ENCODE assay signal across 1 cellular context in the genomic region with DNA sequence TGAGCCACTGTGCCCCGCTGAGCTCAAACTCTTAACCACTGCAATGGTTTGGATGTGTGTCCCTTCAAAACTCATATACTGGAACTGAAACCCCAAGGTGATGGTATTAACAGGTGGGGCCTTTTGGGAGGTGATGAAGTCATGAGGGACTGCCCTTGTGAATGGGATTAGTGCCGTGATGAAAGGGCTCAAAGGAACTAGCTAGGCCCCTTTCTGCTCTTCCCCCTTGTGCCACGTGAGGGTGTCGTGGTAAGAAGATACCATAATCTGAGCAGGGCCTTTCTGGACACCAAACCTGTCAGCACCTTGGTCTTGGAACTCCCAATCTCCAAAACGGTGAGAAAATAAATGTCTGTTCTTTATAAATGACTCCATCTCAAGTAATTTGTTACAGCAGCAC.
TF ChIP-seq lines count a peak whose summit lies in the region.

No MANE protein-coding gene starts in this region.

TF ChIP-seq in GM12878, 131 proteins besides CTCF, POLR2A, EP300 and RAD21:
- peak; percentile 62; the same call in 1 of the 2 replicates for TF ChIP-seq SMC3 (IDR thresholded peaks at IDR 0.05; ENCODE audit: borderline replicate concordance, low read length)
- 0 out of 2 replicates have a peak, but pooled peaks have one; percentile 27 for TF ChIP-seq ZNF217 (IDR thresholded peaks at IDR 0.05)
- peak; percentile 39 for TF ChIP-seq RELA (IDR thresholded peaks at IDR 0.05; ENCODE audit: borderline replicate concordance, partially characterized antibody)
- no peak for TF ChIP-seq CBX3 (IDR thresholded peaks at IDR 0.05; ENCODE audit: borderline replicate concordance, low read depth)
- TF ChIP-seq ETV6 (conservative IDR thresholded peaks at IDR 0.05 in 1 of 2, IDR thresholded peaks at IDR 0.05 in 1 of 2; ENCODE audit: borderline replicate concordance in 1 of 2, low read depth in 1 of 2), result peak in 1 of 2 experiments; percentile 37; a peak in 1 of 4 replicates
- TF ChIP-seq DPF2 (IDR thresholded peaks at IDR 0.05), result no peak; the same call in 1 of the 2 replicates
- peak; percentile 76 for TF ChIP-seq EED (IDR thresholded peaks at IDR 0.05; ENCODE audit: low read depth)
- TF ChIP-seq, protein P1, sequence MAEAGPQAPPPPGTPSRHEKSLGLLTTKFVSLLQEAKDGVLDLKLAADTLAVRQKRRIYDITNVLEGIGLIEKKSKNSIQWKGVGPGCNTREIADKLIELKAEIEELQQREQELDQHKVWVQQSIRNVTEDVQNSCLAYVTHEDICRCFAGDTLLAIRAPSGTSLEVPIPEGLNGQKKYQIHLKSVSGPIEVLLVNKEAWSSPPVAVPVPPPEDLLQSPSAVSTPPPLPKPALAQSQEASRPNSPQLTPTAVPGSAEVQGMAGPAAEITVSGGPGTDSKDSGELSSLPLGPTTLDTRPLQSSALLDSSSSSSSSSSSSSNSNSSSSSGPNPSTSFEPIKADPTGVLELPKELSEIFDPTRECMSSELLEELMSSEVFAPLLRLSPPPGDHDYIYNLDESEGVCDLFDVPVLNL (IDR thresholded peaks at IDR 0.05; ENCODE audit: low read depth, low read length), result no peak
- no peak for TF ChIP-seq RFX5 (IDR thresholded peaks at IDR 0.05; ENCODE audit: low read depth, low read length)
- 0 out of 2 replicates have a peak, but pooled peaks have one; percentile 42 for TF ChIP-seq YY1 (IDR thresholded peaks at IDR 0.05; ENCODE audit: low read depth, low read length)
- peak; percentile 36; the same call in 1 of the 2 replicates for TF ChIP-seq IKZF1 (conservative IDR thresholded peaks at IDR 0.05)
- 0 out of 2 replicates have a peak, but pooled peaks have one; percentile 45 for TF ChIP-seq NBN (IDR thresholded peaks at IDR 0.05)
- peak; percentile 53; the same call in 1 of the 2 replicates for TF ChIP-seq CREB1 (IDR thresholded peaks at IDR 0.05; ENCODE audit: low read depth)
- TF ChIP-seq, protein P2, sequence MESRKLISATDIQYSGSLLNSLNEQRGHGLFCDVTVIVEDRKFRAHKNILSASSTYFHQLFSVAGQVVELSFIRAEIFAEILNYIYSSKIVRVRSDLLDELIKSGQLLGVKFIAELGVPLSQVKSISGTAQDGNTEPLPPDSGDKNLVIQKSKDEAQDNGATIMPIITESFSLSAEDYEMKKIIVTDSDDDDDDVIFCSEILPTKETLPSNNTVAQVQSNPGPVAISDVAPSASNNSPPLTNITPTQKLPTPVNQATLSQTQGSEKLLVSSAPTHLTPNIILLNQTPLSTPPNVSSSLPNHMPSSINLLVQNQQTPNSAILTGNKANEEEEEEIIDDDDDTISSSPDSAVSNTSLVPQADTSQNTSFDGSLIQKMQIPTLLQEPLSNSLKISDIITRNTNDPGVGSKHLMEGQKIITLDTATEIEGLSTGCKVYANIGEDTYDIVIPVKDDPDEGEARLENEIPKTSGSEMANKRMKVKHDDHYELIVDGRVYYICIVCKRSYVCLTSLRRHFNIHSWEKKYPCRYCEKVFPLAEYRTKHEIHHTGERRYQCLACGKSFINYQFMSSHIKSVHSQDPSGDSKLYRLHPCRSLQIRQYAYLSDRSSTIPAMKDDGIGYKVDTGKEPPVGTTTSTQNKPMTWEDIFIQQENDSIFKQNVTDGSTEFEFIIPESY (IDR thresholded peaks at IDR 0.05), result no peak
- TF ChIP-seq SIN3A (IDR thresholded peaks at IDR 0.05; ENCODE audit: low read depth, low read length), result no peak
- peak; percentile 55; the same call in 1 of the 2 replicates for TF ChIP-seq RUNX3 (IDR thresholded peaks at IDR 0.05; ENCODE audit: low read length)
- peak; percentile 46; the same call in 1 of the 2 replicates for TF ChIP-seq RAD51 (IDR thresholded peaks at IDR 0.05)
- peak; percentile 37; the same call in 1 of the 2 replicates for TF ChIP-seq JUNB (IDR thresholded peaks at IDR 0.05)
- peak; percentile 45 to 68; a peak in 2 of 4 replicates for TF ChIP-seq IKZF2 (IDR thresholded peaks at IDR 0.05)
- TF ChIP-seq SPI1 (IDR thresholded peaks at IDR 0.05; ENCODE audit: borderline replicate concordance, insufficient read depth, low read depth, low read length), result peak; percentile 53; the same call in 1 of the 2 replicates
- no peak for TF ChIP-seq NR2C1 (IDR thresholded peaks at IDR 0.05)
- 0 out of 2 replicates have a peak, but pooled peaks have one; percentile 16 for TF ChIP-seq NR2F1 (conservative IDR thresholded peaks at IDR 0.05)
- peak; percentile 40 for TF ChIP-seq CREM (IDR thresholded peaks at IDR 0.05; ENCODE audit: low read depth)
- peak; percentile 55; the same call in 1 of the 2 replicates for TF ChIP-seq ATF7 (IDR thresholded peaks at IDR 0.05; ENCODE audit: low read depth)
- TF ChIP-seq, protein P3, sequence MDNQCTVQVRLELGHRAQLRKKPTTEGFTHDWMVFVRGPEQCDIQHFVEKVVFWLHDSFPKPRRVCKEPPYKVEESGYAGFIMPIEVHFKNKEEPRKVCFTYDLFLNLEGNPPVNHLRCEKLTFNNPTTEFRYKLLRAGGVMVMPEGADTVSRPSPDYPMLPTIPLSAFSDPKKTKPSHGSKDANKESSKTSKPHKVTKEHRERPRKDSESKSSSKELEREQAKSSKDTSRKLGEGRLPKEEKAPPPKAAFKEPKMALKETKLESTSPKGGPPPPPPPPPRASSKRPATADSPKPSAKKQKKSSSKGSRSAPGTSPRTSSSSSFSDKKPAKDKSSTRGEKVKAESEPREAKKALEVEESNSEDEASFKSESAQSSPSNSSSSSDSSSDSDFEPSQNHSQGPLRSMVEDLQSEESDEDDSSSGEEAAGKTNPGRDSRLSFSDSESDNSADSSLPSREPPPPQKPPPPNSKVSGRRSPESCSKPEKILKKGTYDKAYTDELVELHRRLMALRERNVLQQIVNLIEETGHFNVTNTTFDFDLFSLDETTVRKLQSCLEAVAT (IDR thresholded peaks at IDR 0.05), result 0 out of 2 replicates have a peak, but pooled peaks have one; percentile 14
- TF ChIP-seq, protein P4, sequence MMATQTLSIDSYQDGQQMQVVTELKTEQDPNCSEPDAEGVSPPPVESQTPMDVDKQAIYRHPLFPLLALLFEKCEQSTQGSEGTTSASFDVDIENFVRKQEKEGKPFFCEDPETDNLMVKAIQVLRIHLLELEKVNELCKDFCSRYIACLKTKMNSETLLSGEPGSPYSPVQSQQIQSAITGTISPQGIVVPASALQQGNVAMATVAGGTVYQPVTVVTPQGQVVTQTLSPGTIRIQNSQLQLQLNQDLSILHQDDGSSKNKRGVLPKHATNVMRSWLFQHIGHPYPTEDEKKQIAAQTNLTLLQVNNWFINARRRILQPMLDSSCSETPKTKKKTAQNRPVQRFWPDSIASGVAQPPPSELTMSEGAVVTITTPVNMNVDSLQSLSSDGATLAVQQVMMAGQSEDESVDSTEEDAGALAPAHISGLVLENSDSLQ (IDR thresholded peaks at IDR 0.05), result no peak
